Comparison of ENCODE assay signal across 16 cellular contexts in genomic region chr1:147567594-147568381, GRCh38. TPM values are rescaled to one million over a fixed set of nuclear protein-coding genes. Genes with fewer than 3 reads are reported as not detected.
A peak's percentile ranks its signal among the peaks of the same experiment; 100 is the strongest.
DNase-seq lines count a peak whose midpoint lies in the region; ATAC-seq and TF ChIP-seq lines count a peak whose summit lies in the region.
"Had no signal": no experiment of that assay in that cellular context is flagged by ENCODE, and none has a peak within 500 bp of the region (broad histone marks: within the 10 kb centered on the region; RNA-seq: fewer than 3 reads in every experiment).

No MANE protein-coding gene starts in this region.

- H3K27ac Mint-ChIP-seq in T-cell: no peak overlapping the region
- H3K27ac Mint-ChIP-seq: activated T-helper 17 cell treated with anti-CD3 and anti-CD28 coated beads, Interleukin-2, amount 50 U/mL, for 72 hours; B cell had no signal

- H3K27me3 Mint-ChIP-seq in T-cell: peaks cover 6 to 8% of the 10 kb centered on the region in 2 donors

- no peaks in the 10 kb centered on the region for H3K9me3 Mint-ChIP-seq in T-cell
- H3K9me3 Mint-ChIP-seq: activated T-helper 17 cell treated with anti-CD3 and anti-CD28 coated beads, Interleukin-2, amount 50 U/mL, for 72 hours had no signal

- no peak for TF ChIP-seq CTCF in WERI-Rb-1 (IDR thresholded peaks at IDR 0.05; ENCODE audit: low read depth, low read length)

- 0 out of 2 replicates have a peak, but pooled peaks cover 2% of the 10 kb centered on the region for H3K36me3 ChIP-seq in WERI-Rb-1
- no peaks in the 10 kb centered on the region for H3K36me3 ChIP-seq in iPS-20b (ENCODE audit: insufficient read depth, low read depth, low read length)
- H3K36me3 ChIP-seq: adrenal gland had no signal

- peak overlapping the region; percentile 63 for H3K9ac ChIP-seq in iPS-20b (ENCODE audit: low read depth, low read length)

- peaks cover 10% of the 10 kb centered on the region for H3K36me3 Mint-ChIP-seq in T-cell

- no peak for ATAC-seq in T-cell (replicated peaks in 1 of 4)
- no peak for ATAC-seq in GM21447 (IDR thresholded peaks at IDR 0.05; ENCODE audit: unreplicated experiment)
- ATAC-seq: activated CD4-positive, CD25-positive, alpha-beta regulatory T cell treated with anti-CD3 and anti-CD28 coated beads, Interleukin-2, amount 50 U/mL, for 24 hours; activated T-helper 17 cell treated with anti-CD3 and anti-CD28 coated beads, Interleukin-2, amount 50 U/mL, for 72 hours; left ventricle myocardium superior had no signal

- H3K4me3 Mint-ChIP-seq in T-cell: no peak overlapping the region
- H3K4me3 Mint-ChIP-seq: activated T-helper 17 cell treated with anti-CD3 and anti-CD28 coated beads, Interleukin-2, amount 50 U/mL, for 72 hours; B cell had no signal

- H3K27ac ChIP-seq in WERI-Rb-1 (no peak overlapping the region), iPS-20b (ENCODE audit: low read length) (peak overlapping the region; percentile 60)
- H3K27ac ChIP-seq: adrenal gland, skin epidermis had no signal

- CTCF ChIA-PET in T-cell (lab: Charles Lee): no interaction called here

- H3K9me3 ChIP-seq in WERI-Rb-1 (ENCODE audit: severe bottlenecking): no peaks in the 10 kb centered on the region
- H3K9me3 ChIP-seq in iPS-20b (ENCODE audit: insufficient read depth, low read depth, low read length): no peaks in the 10 kb centered on the region
- H3K9me3 ChIP-seq: adrenal gland had no signal

- DNase-seq in HT-29 (ENCODE audit: low spot score): peak; percentile 14
- peak; percentile 39 for DNase-seq in WERI-Rb-1
- DNase-seq in retina: peak; percentile 22
- no peak for DNase-seq in activated naive CD4-positive, alpha-beta T cell treated with Interleukin-2 at 50 U/mL for 16 hours
- no peak for DNase-seq in T-cell
- DNase-seq: adrenal gland, hippocampal formation, Kasumi-1, left ventricle myocardium superior, NCI-H1417 had no signal

- H3K4me3 ChIP-seq in WERI-Rb-1 (ENCODE audit: low read depth, low read length) (no peak overlapping the region), iPS-20b (ENCODE audit: low read length) (peak overlapping the region; percentile 66)
- H3K4me3 ChIP-seq: adrenal gland, skin epidermis had no signal

- H3K27me3 ChIP-seq in WERI-Rb-1 (ENCODE audit: insufficient read depth, low read depth, severe bottlenecking) (no peaks in the 10 kb centered on the region), iPS-20b (ENCODE audit: insufficient read depth, low read length) (no peaks in the 10 kb centered on the region)
- H3K27me3 ChIP-seq: adrenal gland had no signal

- H3K4me1 Mint-ChIP-seq in T-cell: peaks cover 8 to 24% (median 11%) of the 10 kb centered on the region in 3 donors
- H3K4me1 Mint-ChIP-seq: B cell had no signal

- POLR2A ChIA-PET in T-cell (lab: Charles Lee): no interaction called here

- peaks cover 48% of the 10 kb centered on the region for H3K4me1 ChIP-seq in iPS-20b (ENCODE audit: insufficient read depth, low read length)
- H3K4me1 ChIP-seq: adrenal gland had no signal

RNA-seq across cellular contexts. Expression of gene BCL9, which starts 26.5 kb away (rescaled TPM):
- 7.4 and 10.0 TPM in 2 replicates for total RNA-seq in HT-29 (2014; rRNA removed; shearing (Covaris generic))
- 10 to 100 TPM; 14.9 to 19.2 (median 15.8) TPM for total RNA-seq in T-cell

Comparison
In these comparisons a context has a peak if more than half of its experiments do, and no peak if none do; other contexts are left out.
1. DNase-seq: peak in HT-29 (single experiment), WERI-Rb-1 (single experiment) and retina (single experiment); none in activated naive CD4-positive, alpha-beta T cell treated with Interleukin-2 at 50 U/mL for 16 hours (single experiment) and T-cell (0 of 34).